In the genomic region with DNA sequence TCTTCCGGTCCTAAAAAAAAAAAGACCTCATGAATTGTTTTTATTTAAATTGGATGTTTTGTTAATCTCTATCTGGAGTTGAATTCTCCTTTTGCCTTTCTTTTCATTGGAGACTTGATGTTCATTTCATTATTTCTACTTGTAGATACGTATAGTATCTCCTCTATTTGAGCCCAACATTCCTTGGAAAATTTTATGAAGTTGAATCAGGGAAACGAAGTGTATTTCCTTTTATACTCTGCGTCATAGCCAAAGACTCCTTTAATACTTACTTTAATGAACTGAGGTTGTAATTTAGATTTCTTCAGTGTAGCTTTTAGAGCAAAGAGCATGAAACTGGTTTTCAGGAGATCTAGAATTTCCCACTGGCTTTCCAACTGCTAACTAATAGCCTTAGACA, we compare ENCODE assay signal across 17 cellular contexts.
"Had no signal": no experiment of that assay in that cellular context is flagged by ENCODE, and none has a peak within 500 bp of the region (broad histone marks: within the 10 kb centered on the region; RNA-seq: fewer than 3 reads in every experiment).

No MANE protein-coding gene starts in this region.

- H3K9me3 Mint-ChIP-seq: activated naive CD4-positive, alpha-beta T cell treated with anti-CD3 and anti-CD28 coated beads for 36 hours; activated naive CD8-positive, alpha-beta T cell treated with anti-CD3 and anti-CD28 coated beads, Interleukin-2, amount 50 U/mL, for 24 hours; activated T-helper 2 cell treated with anti-CD3 and anti-CD28 coated beads, Interferon-gamma antibody, Interleukin-2, Interleukin-4, amounts not matched to agents 10 μg/mL and 5 μg/mL and 100 μg/mL, durations not matched to agents 14 hours and 24 hours and 36 hours; central memory CD8-positive, alpha-beta T cell had no signal

- H3K27me3 ChIP-seq: heart left ventricle, neural progenitor cell, ovary, tibial nerve, uterus had no signal

- H3K4me2 ChIP-seq: neural progenitor cell had no signal

- H3K27ac Mint-ChIP-seq: activated naive CD4-positive, alpha-beta T cell treated with anti-CD3 and anti-CD28 coated beads for 36 hours; activated naive CD8-positive, alpha-beta T cell treated with anti-CD3 and anti-CD28 coated beads, Interleukin-2, amount 50 U/mL, for 24 hours; activated T-helper 2 cell treated with anti-CD3 and anti-CD28 coated beads, Interferon-gamma antibody, Interleukin-2, Interleukin-4, amounts not matched to agents 10 μg/mL and 5 μg/mL and 100 μg/mL, durations not matched to agents 14 hours and 24 hours and 36 hours; neural progenitor cell; stimulated activated naive B cell treated with anti-CD40 and anti-IgM and Interleukin-4, amounts not matched to agents 10 μg/mL and 1 μg/mL and 100 μg/mL, for 72 hours had no signal

- H3K4me1 Mint-ChIP-seq: activated naive CD8-positive, alpha-beta T cell treated with anti-CD3 and anti-CD28 coated beads, Interleukin-2, amount 50 U/mL, for 24 hours; central memory CD8-positive, alpha-beta T cell; stimulated activated naive B cell treated with anti-CD40 and anti-IgM and Interleukin-4, amounts not matched to agents 10 μg/mL and 1 μg/mL and 100 μg/mL, for 72 hours had no signal

- H3K36me3 ChIP-seq: heart left ventricle, lower lobe of right lung, neural progenitor cell, ovary, tibial nerve, uterus, WERI-Rb-1 had no signal

- H3K36me3 Mint-ChIP-seq: stimulated activated naive B cell treated with anti-CD40 and anti-IgM and Interleukin-4, amounts not matched to agents 10 μg/mL and 1 μg/mL and 100 μg/mL, for 72 hours had no signal

- ATAC-seq: activated naive CD8-positive, alpha-beta T cell treated with anti-CD3 and anti-CD28 coated beads, Interleukin-2, amount 50 U/mL, for 24 hours; lower lobe of right lung; stimulated activated naive B cell treated with anti-CD40 and anti-IgM and Interleukin-4, amounts not matched to agents 10 μg/mL and 1 μg/mL and 100 μg/mL, for 72 hours had no signal

- H3K9ac ChIP-seq: neural progenitor cell had no signal

- H3K27me3 Mint-ChIP-seq: activated naive CD8-positive, alpha-beta T cell treated with anti-CD3 and anti-CD28 coated beads, Interleukin-2, amount 50 U/mL, for 24 hours had no signal

- H3K4me1 ChIP-seq: uterus had no signal

- H2AFZ ChIP-seq: neural progenitor cell had no signal

- H3K4me3 Mint-ChIP-seq: activated naive CD4-positive, alpha-beta T cell treated with anti-CD3 and anti-CD28 coated beads for 36 hours; activated naive CD8-positive, alpha-beta T cell treated with anti-CD3 and anti-CD28 coated beads, Interleukin-2, amount 50 U/mL, for 24 hours; central memory CD8-positive, alpha-beta T cell; neural progenitor cell; stimulated activated naive B cell treated with anti-CD40 and anti-IgM and Interleukin-4, amounts not matched to agents 10 μg/mL and 1 μg/mL and 100 μg/mL, for 72 hours had no signal

- DNase-seq: activated CD4-positive, alpha-beta T cell treated with anti-CD3 and anti-CD28 coated beads, Interleukin-2, amount 50 U/mL, for 48 hours; activated naive CD4-positive, alpha-beta T cell treated with anti-CD3 and anti-CD28 coated beads for 36 hours; activated naive CD8-positive, alpha-beta T cell treated with anti-CD3 and anti-CD28 coated beads, Interleukin-2, amount 50 U/mL, for 24 hours; activated T-cell treated with anti-CD3 and anti-CD28 coated beads, Interleukin-2, amount 50 U/mL, for 1 hour; cortex of kidney; effector CD8-positive, alpha-beta T cell; heart left ventricle; lower lobe of right lung; ovary; stimulated activated CD4-positive, alpha-beta T cell treated with anti-CD3 and anti-CD28 coated beads, Interleukin-2, amount 100 ng/mL, for 48 hours; stimulated activated naive B cell treated with anti-CD40 and anti-IgM and Interleukin-4, amounts not matched to agents 10 μg/mL and 1 μg/mL and 100 μg/mL, for 72 hours; uterus; WERI-Rb-1 had no signal

- H3K9me3 ChIP-seq: heart left ventricle, lower lobe of right lung, ovary, tibial nerve, uterus had no signal

- H3K27ac ChIP-seq: lower lobe of right lung, neural progenitor cell, ovary, uterus, WERI-Rb-1 had no signal

- H3K4me3 ChIP-seq: heart left ventricle, lower lobe of right lung, neural progenitor cell, ovary, tibial nerve, uterus had no signal
